ENCODE assay signal across 16 cellular contexts in the genomic region with DNA sequence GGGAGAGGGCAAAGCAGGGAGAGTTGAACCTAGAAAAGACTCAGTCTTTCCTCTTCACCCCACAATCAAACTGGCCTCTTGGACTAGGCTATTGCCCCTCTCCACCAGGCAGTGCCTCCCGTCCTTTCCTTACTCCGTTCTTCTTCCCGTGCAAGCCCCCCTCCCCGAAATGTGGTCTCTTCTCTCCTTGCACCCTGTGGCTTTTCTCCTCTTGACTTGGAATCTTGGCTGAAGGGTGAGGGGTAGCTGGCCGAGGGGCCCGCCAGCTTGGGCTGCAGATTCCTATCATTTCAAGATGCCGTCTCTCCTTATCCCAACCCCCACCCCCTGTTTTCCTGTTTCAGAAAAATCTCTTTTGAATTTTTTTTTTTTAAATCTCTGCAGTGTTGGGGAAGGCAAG. TPM values are rescaled to one million over a fixed set of nuclear protein-coding genes. Genes with fewer than 3 reads are reported as not detected.
DNase-seq lines count a peak whose midpoint lies in the region; ATAC-seq and TF ChIP-seq lines count a peak whose summit lies in the region.
"Had no signal": no experiment of that assay in that cellular context is flagged by ENCODE, and none has a peak within 500 bp of the region (broad histone marks: within the 10 kb centered on the region; RNA-seq: fewer than 3 reads in every experiment).

No MANE protein-coding gene starts in this region.

- H3K4me1 ChIP-seq in HUES64 (ENCODE audit: insufficient read depth, low read length) (peaks cover 25% of the 10 kb centered on the region), esophagus squamous epithelium (peaks cover 20 to 71% (median 28%) of the 10 kb centered on the region in 3 donors)

- TF ChIP-seq POLR2A in esophagus squamous epithelium (IDR thresholded peaks at IDR 0.05): no peak

- H3K4me3 Mint-ChIP-seq in CD4-positive, alpha-beta T cell: peak overlapping the region; percentile 87
- peak overlapping the region; percentile 43 for H3K4me3 Mint-ChIP-seq in nephron progenitor cell

- peaks cover 18% of the 10 kb centered on the region for H3K27me3 Mint-ChIP-seq in CD4-positive, alpha-beta T cell
- H3K27me3 Mint-ChIP-seq in nephron progenitor cell (ENCODE audit: low read depth, poor library complexity): peaks cover 87% of the 10 kb centered on the region

- no peak for TF ChIP-seq CTCF in CD4-positive, alpha-beta T cell (IDR thresholded peaks at IDR 0.05)
- TF ChIP-seq CTCF in esophagus squamous epithelium (IDR thresholded peaks at IDR 0.05) (no peak), nephron progenitor cell (IDR thresholded peaks at IDR 0.05) (no peak)

- no peaks in the 10 kb centered on the region for H3K9me3 Mint-ChIP-seq in CD4-positive, alpha-beta T cell
- no peaks in the 10 kb centered on the region for H3K9me3 Mint-ChIP-seq in nephron progenitor cell
- H3K9me3 Mint-ChIP-seq: activated CD4-positive, alpha-beta memory T cell treated with anti-CD3 and anti-CD28 coated beads, Interleukin-2, amount 10 ng/mL, durations not matched to agents 7 days and 5 days had no signal

- H3K27me3 ChIP-seq in CD4-positive, alpha-beta T cell (ENCODE audit: control insufficient read depth, insufficient read depth, low read length): peaks cover 7% of the 10 kb centered on the region
- H3K27me3 ChIP-seq in HUES64 (ENCODE audit: insufficient read depth, low read length) (peaks cover 80% of the 10 kb centered on the region), esophagus squamous epithelium (peaks cover 0 to 38% (median 3%) of the 10 kb centered on the region in 4 donors)

- POLR2A ChIA-PET in CD4-positive, alpha-beta T cell (lab: Charles Lee): interaction anchor here (0.6 kb wide), 1 partner anchor 132 kb away, joined by 7 read pairs; no protein-coding TSS in a partner anchor

- H3K4me3 ChIP-seq in HUES64 (ENCODE audit: low read length) (peak overlapping the region; percentile 64), esophagus squamous epithelium (peak overlapping the region in 3 of 4 donors; percentile 73 to 75 (median 74))

- no peak overlapping the region for H3K9ac ChIP-seq in HUES64 (ENCODE audit: low read depth, low read length)

- no peak for DNase-seq in CD4-positive, alpha-beta T cell
- DNase-seq in esophagus squamous epithelium (lab: John Stamatoyannopoulos, UW): no peak
- DNase-seq in nephron progenitor cell: no peak
- no peak for DNase-seq in NCI-H1048 (lab: John Stamatoyannopoulos, UW)
- DNase-seq in OCI-M1 (lab: John Stamatoyannopoulos, UW): no peak
- no peak for DNase-seq in activated effector memory CD4-positive, alpha-beta T cell treated with Interleukin-2 at 50 U/mL for 16 hours
- no peak for DNase-seq in DMS53 treated with DMSO at 0.1 percent for 48 hours (lab: John Stamatoyannopoulos, UW; ENCODE audit: unreplicated experiment)
- DNase-seq: activated CD4-positive, alpha-beta memory T cell treated with anti-CD3 and anti-CD28 coated beads, Interleukin-2, amount 10 ng/mL, durations not matched to agents 7 days and 5 days; anterior cingulate cortex; KBM-7; NCI-H1105 treated with DMSO at 0.1 percent for 48 hours; NCI-H2171; NCI-H748 treated with DMSO at 0.1 percent for 48 hours had no signal

- CTCF ChIA-PET in CD4-positive, alpha-beta T cell (lab: Charles Lee): interaction anchor here (1.0 kb wide), 1 partner anchor 141 kb away, joined by 3 read pairs; no protein-coding TSS in a partner anchor

- intact Hi-C loops in CD4-positive, alpha-beta T cell (cut with DNase I, micrococcal nuclease): no loop called here
- intact Hi-C loops in esophagus squamous epithelium (cut with DNase I): no loop called here

- H3K36me3 ChIP-seq in HUES64 (ENCODE audit: insufficient read depth, low read length): no peaks in the 10 kb centered on the region
- H3K36me3 ChIP-seq in esophagus squamous epithelium: peaks cover 0 to 6% (median 0%) of the 10 kb centered on the region in 3 donors
- H3K36me3 ChIP-seq: gastroesophageal sphincter had no signal

- no peaks in the 10 kb centered on the region for H3K36me3 Mint-ChIP-seq in CD4-positive, alpha-beta T cell (ENCODE audit: low read depth)
- H3K36me3 Mint-ChIP-seq in nephron progenitor cell (ENCODE audit: low read depth): no peaks in the 10 kb centered on the region

- 6% methylated on average over 6 of the region's 7 CpGs for WGBS in HUES64
- whole genome bisulfite sequencing in esophagus squamous epithelium, 2 donors: 89 to 90% methylated on average over 7 of the region's 7 CpGs

- H3K9me3 ChIP-seq in CD4-positive, alpha-beta T cell (ENCODE audit: control insufficient read depth, low read length): no peaks in the 10 kb centered on the region
- H3K9me3 ChIP-seq in HUES64 (ENCODE audit: insufficient read depth, low read depth, low read length) (no peaks in the 10 kb centered on the region), esophagus squamous epithelium (no peaks in the 10 kb centered on the region)
- H3K9me3 ChIP-seq: gastroesophageal sphincter had no signal

- peaks cover 7% of the 10 kb centered on the region for H3K4me1 Mint-ChIP-seq in CD4-positive, alpha-beta T cell (ENCODE audit: low read depth)
- peaks cover 9% of the 10 kb centered on the region for H3K4me1 Mint-ChIP-seq in nephron progenitor cell

- no peak overlapping the region for H3K27ac Mint-ChIP-seq in CD4-positive, alpha-beta T cell
- no peak overlapping the region for H3K27ac Mint-ChIP-seq in nephron progenitor cell
- H3K27ac Mint-ChIP-seq: activated CD4-positive, alpha-beta memory T cell treated with anti-CD3 and anti-CD28 coated beads, Interleukin-2, amount 10 ng/mL, durations not matched to agents 7 days and 5 days had no signal

- no peak for ATAC-seq in CD4-positive, alpha-beta T cell (ENCODE audit: poor library complexity)
- ATAC-seq: gastroesophageal sphincter had no signal

- no peak overlapping the region for H3K27ac ChIP-seq in CD4-positive, alpha-beta T cell (ENCODE audit: low read depth, low read length)
- H3K27ac ChIP-seq in HUES64 (ENCODE audit: low read depth, low read length): no peak overlapping the region
- peak overlapping the region in 2 of 4 donors; percentile 43 to 82 for H3K27ac ChIP-seq in esophagus squamous epithelium
- H3K27ac ChIP-seq: epithelial cell of prostate had no signal

RNA-seq across cellular contexts. Expression of a gene that starts 1.6 kb away (rescaled TPM):
- total RNA-seq in CD4-positive, alpha-beta T cell: under 1 TPM; 0.33 to 0.67 TPM
- 0.45 TPM for polyA plus RNA-seq in HUES64 (2013, experiment 1 of 2)
- polyA plus RNA-seq in HUES64 (2013, experiment 2 of 2): 0.32 TPM
- 10 to 100 TPM in 2 of 4 donors, 1 to 10 TPM in 2; 2.9 to 11.6 (median 8.2) TPM for total RNA-seq in esophagus squamous epithelium
